Comparison of ENCODE assay signal across 8 cellular contexts in genomic region chr11:128520886-128521696, GRCh38.
DNase-seq lines count a peak whose midpoint lies in the region; ATAC-seq and TF ChIP-seq lines count a peak whose summit lies in the region.

No MANE protein-coding gene starts in this region.

- H3K4me1 ChIP-seq in mesodermal cell (ENCODE audit: control insufficient read depth, insufficient read depth, low read length, poor library complexity, severe bottlenecking), result peaks cover 56% of the 10 kb centered on the region

- TF ChIP-seq CTCF in AG04449 (IDR thresholded peaks at IDR 0.05; ENCODE audit: insufficient read depth, low read length, missing control alignments) (no peak), HL-60 (IDR thresholded peaks at IDR 0.05; ENCODE audit: insufficient read depth, low read length) (no peak), brain microvascular endothelial cell (IDR thresholded peaks at IDR 0.05; ENCODE audit: low read depth, low read length, missing control alignments) (no peak)

- no peaks in the 10 kb centered on the region for H3K9me3 ChIP-seq in mesodermal cell (ENCODE audit: control insufficient read depth, low read length)

- DNase-seq in AG04449 (ENCODE audit: low read depth, low spot score) (no peak), HL-60 (ENCODE audit: low read depth in 1 of 2, low spot score in 1 of 2) (no peak), brain microvascular endothelial cell (no peak), AG08395 (ENCODE audit: low spot score) (no peak)

- no peak overlapping the region for H3K27ac ChIP-seq in HL-60 (replicated peaks)
- H3K27ac ChIP-seq in brain microvascular endothelial cell, result peak overlapping the region; percentile 99
- peak overlapping the region; percentile 95 for H3K27ac ChIP-seq in mesodermal cell (ENCODE audit: low read depth, low read length, severe bottlenecking)

- POLR2A ChIA-PET in AG04449 (lab: Yijun Ruan, JAX), result interaction anchor here (0.7 to 2.0 kb wide), 6 partner anchors 10 to 65 kb away, joined by 3 to 5 read pairs (median 4); no protein-coding TSS in a partner anchor

- no peaks in the 10 kb centered on the region for H3K36me3 ChIP-seq in brain microvascular endothelial cell (replicated peaks)
- H3K36me3 ChIP-seq in mesodermal cell (ENCODE audit: control insufficient read depth, insufficient read depth, low read length), result peaks cover 16% of the 10 kb centered on the region

- H3K27me3 ChIP-seq in HL-60 (ENCODE audit: insufficient read depth, poor library complexity, severe bottlenecking), result peaks cover 44% of the 10 kb centered on the region
- H3K27me3 ChIP-seq in brain microvascular endothelial cell (replicated peaks), result no peaks in the 10 kb centered on the region

- ATAC-seq in HG03354 (IDR thresholded peaks at IDR 0.05; ENCODE audit: poor library complexity, severe bottlenecking, unreplicated experiment) (no peak), GM18520 (IDR thresholded peaks at IDR 0.05; ENCODE audit: unreplicated experiment) (no peak), GM18511 (IDR thresholded peaks at IDR 0.05; ENCODE audit: unreplicated experiment) (no peak)

- CTCF ChIA-PET in AG04449 (lab: Yijun Ruan, JAX), result interaction anchor here (0.9 to 8.0 kb wide), 9 partner anchors 9 to 310 kb away, joined by 3 to 106 read pairs (median 4); no protein-coding TSS in a partner anchor

- H3K4me3 ChIP-seq in AG04449 (ENCODE audit: low read depth, low read length), result peak overlapping the region; percentile 82
- peak overlapping the region; percentile 49 for H3K4me3 ChIP-seq in HL-60 (replicated peaks; ENCODE audit: insufficient read depth, low read length)
- H3K4me3 ChIP-seq in brain microvascular endothelial cell (ENCODE audit: low read depth, low read length), result peak overlapping the region; percentile 89
- peak overlapping the region; percentile 87 for H3K4me3 ChIP-seq in mesodermal cell (ENCODE audit: extremely low read depth, insufficient read depth, low read length, poor library complexity, severe bottlenecking)

- 9 to 20% methylated on average over 3 to 7 of the region's 12 CpGs for WGBS in mesodermal cell (ENCODE audit: insufficient coverage in 2 of 2), 2 experiments

- in situ Hi-C loops in brain microvascular endothelial cell (cut with HindIII; ENCODE audit: low pct_ligation_motif_present, low sequenced_read_pairs), result loop anchor here (10.0 kb wide), 1 partner anchor 104 kb away; no protein-coding TSS in a partner anchor
